Comparison of ENCODE assay signal across 1 cellular context in the genomic region with DNA sequence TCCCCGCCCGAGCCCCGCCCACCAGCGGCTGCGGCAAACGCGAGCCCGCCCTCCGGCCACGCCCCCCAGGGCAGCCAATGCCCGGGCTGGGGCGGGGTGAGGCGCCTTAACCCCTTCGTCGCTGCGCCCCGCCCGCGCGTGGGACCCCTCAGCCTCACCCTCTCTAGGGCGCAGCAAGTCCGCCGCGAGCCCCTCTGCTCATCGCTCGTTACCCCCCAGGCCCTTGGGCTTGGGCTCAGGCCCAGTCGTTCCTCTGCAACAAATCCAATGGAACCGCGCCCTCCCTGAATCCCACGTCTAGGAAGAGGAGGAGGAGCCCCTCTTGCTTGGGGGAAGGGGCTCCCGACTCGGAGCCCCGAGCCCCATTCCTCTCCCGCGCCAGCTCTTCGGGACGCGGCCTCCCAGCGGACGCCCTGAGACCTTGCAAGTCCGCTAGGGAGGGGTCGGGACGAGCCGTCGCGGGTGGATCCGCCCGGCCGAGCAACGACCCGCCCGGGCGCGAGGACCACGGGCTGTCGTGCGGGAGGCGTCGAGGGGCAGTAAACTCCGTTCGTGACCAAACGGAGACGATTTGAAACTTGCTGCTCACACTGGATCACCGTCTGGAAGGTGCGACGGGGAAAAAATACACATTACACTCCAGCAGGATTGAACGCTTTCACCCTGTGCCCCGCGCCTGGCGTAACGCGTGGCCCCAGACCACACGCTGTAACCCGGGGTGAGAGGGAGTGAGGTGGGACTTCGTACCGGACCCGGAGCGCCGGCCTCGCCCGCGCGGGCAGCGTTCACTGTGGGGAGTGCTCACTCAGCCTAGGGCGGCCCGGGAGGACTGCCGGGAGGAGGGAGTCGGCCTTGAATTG.
TF ChIP-seq lines count a peak whose summit lies in the region.

No MANE protein-coding gene starts in this region.

TF ChIP-seq in HepG2, 621 proteins besides CTCF, POLR2A, EP300 and RAD21 (continued from another document and continues in another):
- TF ChIP-seq MAZ (IDR thresholded peaks at IDR 0.05; ENCODE audit: borderline replicate concordance, low read depth, low read length) (peak; percentile 88), MAZ (CRISPR knock-in tag; IDR thresholded peaks at IDR 0.05; ENCODE audit: low read depth) (peak; percentile 93), SRSF4 (IDR thresholded peaks at IDR 0.05; ENCODE audit: low read depth, low read length, poor library complexity, severe bottlenecking) (no peak), MBNL3 (CRISPR knock-in tag; conservative IDR thresholded peaks at IDR 0.05) (no peak), ONECUT2 (CRISPR knock-in tag; IDR thresholded peaks at IDR 0.05) (peak; percentile 7; the same call in 1 of the 2 replicates), TGIF2 (CRISPR knock-in tag; IDR thresholded peaks at IDR 0.05) (peak; percentile 83; the same call in 1 of the 2 replicates), ZBTB7B (CRISPR knock-in tag; IDR thresholded peaks at IDR 0.05) (peak; percentile 99), ZNF460 (CRISPR knock-in tag; IDR thresholded peaks at IDR 0.05; ENCODE audit: borderline replicate concordance) (no peak; the same call in 1 of the 2 replicates), ZFP36L2 (CRISPR knock-in tag; IDR thresholded peaks at IDR 0.05) (peak; percentile 85; the same call in 1 of the 2 replicates), SMAD1 (CRISPR knock-in tag; IDR thresholded peaks at IDR 0.05; ENCODE audit: borderline replicate concordance, low read depth) (peak; percentile 99; the same call in 1 of the 2 replicates), PRMT3 (CRISPR knock-in tag; IDR thresholded peaks at IDR 0.05; ENCODE audit: borderline replicate concordance, low read depth) (peak; percentile 89; the same call in 1 of the 2 replicates), XBP1 (CRISPR knock-in tag; IDR thresholded peaks at IDR 0.05) (peak; percentile 54; the same call in 1 of the 2 replicates), KAT2B (IDR thresholded peaks at IDR 0.05; ENCODE audit: borderline replicate concordance, low read depth, low read length) (no peak), CBFB (CRISPR knock-in tag; IDR thresholded peaks at IDR 0.05) (peak; percentile 77), ZFP62 (CRISPR knock-in tag; IDR thresholded peaks at IDR 0.05) (0 out of 2 replicates have a peak, but pooled peaks have one; percentile 13), ZNF589 (CRISPR knock-in tag; conservative IDR thresholded peaks at IDR 0.05) (peak; percentile 96), ZNF432 (CRISPR knock-in tag; IDR thresholded peaks at IDR 0.05; ENCODE audit: borderline replicate concordance) (no peak; the same call in 1 of the 2 replicates), FLYWCH1 (CRISPR knock-in tag; IDR thresholded peaks at IDR 0.05) (0 out of 2 replicates have a peak, but pooled peaks have one; percentile 26), ETV5 (CRISPR knock-in tag; IDR thresholded peaks at IDR 0.05; ENCODE audit: borderline replicate concordance) (peak; percentile 54; the same call in 1 of the 2 replicates), PHB2 (IDR thresholded peaks at IDR 0.05; ENCODE audit: partially characterized antibody) (no peak), ZNF335 (CRISPR knock-in tag; IDR thresholded peaks at IDR 0.05) (peak; percentile 74; the same call in 1 of the 2 replicates), ASH2L (IDR thresholded peaks at IDR 0.05; ENCODE audit: insufficient read length, low read depth, low read length) (peak; percentile 97), ZFY (CRISPR knock-in tag; IDR thresholded peaks at IDR 0.05) (peak; percentile 84), MTF2 (CRISPR knock-in tag; IDR thresholded peaks at IDR 0.05; ENCODE audit: borderline replicate concordance) (no peak), BHLHE40 (IDR thresholded peaks at IDR 0.05; ENCODE audit: low read length) (no peak), ZNF24 (IDR thresholded peaks at IDR 0.05) (no peak; the same call in 1 of the 2 replicates), TCF7L2 (IDR thresholded peaks at IDR 0.05; ENCODE audit: low read depth, low read length) (no peak)
- TF ChIP-seq, protein P1, sequence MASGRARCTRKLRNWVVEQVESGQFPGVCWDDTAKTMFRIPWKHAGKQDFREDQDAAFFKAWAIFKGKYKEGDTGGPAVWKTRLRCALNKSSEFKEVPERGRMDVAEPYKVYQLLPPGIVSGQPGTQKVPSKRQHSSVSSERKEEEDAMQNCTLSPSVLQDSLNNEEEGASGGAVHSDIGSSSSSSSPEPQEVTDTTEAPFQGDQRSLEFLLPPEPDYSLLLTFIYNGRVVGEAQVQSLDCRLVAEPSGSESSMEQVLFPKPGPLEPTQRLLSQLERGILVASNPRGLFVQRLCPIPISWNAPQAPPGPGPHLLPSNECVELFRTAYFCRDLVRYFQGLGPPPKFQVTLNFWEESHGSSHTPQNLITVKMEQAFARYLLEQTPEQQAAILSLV (CRISPR knock-in tag; IDR thresholded peaks at IDR 0.05; ENCODE audit: borderline replicate concordance) = peak; percentile 96
- TF ChIP-seq, protein P2, sequence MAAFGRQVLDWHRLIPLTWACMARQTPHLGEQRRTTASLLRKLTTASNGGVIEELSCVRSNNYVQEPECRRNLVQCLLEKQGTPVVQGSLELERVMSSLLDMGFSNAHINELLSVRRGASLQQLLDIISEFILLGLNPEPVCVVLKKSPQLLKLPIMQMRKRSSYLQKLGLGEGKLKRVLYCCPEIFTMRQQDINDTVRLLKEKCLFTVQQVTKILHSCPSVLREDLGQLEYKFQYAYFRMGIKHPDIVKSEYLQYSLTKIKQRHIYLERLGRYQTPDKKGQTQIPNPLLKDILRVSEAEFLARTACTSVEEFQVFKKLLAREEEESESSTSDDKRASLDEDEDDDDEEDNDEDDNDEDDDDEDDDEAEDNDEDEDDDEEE (CRISPR knock-in tag; IDR thresholded peaks at IDR 0.05) = peak; percentile 98
- TF ChIP-seq, protein P3, sequence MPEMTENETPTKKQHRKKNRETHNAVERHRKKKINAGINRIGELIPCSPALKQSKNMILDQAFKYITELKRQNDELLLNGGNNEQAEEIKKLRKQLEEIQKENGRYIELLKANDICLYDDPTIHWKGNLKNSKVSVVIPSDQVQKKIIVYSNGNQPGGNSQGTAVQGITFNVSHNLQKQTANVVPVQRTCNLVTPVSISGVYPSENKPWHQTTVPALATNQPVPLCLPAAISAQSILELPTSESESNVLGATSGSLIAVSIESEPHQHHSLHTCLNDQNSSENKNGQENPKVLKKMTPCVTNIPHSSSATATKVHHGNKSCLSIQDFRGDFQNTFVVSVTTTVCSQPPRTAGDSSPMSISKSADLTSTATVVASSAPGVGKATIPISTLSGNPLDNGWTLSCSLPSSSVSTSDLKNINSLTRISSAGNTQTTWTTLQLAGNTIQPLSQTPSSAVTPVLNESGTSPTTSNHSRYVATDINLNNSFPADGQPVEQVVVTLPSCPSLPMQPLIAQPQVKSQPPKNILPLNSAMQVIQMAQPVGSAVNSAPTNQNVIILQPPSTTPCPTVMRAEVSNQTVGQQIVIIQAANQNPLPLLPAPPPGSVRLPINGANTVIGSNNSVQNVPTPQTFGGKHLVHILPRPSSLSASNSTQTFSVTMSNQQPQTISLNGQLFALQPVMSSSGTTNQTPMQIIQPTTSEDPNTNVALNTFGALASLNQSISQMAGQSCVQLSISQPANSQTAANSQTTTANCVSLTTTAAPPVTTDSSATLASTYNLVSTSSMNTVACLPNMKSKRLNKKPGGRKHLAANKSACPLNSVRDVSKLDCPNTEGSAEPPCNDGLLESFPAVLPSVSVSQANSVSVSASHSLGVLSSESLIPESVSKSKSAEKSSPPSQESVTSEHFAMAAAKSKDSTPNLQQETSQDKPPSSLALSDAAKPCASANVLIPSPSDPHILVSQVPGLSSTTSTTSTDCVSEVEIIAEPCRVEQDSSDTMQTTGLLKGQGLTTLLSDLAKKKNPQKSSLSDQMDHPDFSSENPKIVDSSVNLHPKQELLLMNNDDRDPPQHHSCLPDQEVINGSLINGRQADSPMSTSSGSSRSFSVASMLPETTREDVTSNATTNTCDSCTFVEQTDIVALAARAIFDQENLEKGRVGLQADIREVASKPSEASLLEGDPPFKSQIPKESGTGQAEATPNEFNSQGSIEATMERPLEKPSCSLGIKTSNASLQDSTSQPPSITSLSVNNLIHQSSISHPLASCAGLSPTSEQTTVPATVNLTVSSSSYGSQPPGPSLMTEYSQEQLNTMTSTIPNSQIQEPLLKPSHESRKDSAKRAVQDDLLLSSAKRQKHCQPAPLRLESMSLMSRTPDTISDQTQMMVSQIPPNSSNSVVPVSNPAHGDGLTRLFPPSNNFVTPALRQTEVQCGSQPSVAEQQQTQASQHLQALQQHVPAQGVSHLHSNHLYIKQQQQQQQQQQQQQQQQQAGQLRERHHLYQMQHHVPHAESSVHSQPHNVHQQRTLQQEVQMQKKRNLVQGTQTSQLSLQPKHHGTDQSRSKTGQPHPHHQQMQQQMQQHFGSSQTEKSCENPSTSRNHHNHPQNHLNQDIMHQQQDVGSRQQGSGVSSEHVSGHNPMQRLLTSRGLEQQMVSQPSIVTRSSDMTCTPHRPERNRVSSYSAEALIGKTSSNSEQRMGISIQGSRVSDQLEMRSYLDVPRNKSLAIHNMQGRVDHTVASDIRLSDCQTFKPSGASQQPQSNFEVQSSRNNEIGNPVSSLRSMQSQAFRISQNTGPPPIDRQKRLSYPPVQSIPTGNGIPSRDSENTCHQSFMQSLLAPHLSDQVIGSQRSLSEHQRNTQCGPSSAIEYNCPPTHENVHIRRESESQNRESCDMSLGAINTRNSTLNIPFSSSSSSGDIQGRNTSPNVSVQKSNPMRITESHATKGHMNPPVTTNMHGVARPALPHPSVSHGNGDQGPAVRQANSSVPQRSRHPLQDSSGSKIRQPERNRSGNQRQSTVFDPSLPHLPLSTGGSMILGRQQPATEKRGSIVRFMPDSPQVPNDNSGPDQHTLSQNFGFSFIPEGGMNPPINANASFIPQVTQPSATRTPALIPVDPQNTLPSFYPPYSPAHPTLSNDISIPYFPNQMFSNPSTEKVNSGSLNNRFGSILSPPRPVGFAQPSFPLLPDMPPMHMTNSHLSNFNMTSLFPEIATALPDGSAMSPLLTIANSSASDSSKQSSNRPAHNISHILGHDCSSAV (CRISPR knock-in tag; IDR thresholded peaks at IDR 0.05; ENCODE audit: borderline replicate concordance) = peak; percentile 96; the same call in 1 of the 2 replicates
- TF ChIP-seq, protein P4, sequence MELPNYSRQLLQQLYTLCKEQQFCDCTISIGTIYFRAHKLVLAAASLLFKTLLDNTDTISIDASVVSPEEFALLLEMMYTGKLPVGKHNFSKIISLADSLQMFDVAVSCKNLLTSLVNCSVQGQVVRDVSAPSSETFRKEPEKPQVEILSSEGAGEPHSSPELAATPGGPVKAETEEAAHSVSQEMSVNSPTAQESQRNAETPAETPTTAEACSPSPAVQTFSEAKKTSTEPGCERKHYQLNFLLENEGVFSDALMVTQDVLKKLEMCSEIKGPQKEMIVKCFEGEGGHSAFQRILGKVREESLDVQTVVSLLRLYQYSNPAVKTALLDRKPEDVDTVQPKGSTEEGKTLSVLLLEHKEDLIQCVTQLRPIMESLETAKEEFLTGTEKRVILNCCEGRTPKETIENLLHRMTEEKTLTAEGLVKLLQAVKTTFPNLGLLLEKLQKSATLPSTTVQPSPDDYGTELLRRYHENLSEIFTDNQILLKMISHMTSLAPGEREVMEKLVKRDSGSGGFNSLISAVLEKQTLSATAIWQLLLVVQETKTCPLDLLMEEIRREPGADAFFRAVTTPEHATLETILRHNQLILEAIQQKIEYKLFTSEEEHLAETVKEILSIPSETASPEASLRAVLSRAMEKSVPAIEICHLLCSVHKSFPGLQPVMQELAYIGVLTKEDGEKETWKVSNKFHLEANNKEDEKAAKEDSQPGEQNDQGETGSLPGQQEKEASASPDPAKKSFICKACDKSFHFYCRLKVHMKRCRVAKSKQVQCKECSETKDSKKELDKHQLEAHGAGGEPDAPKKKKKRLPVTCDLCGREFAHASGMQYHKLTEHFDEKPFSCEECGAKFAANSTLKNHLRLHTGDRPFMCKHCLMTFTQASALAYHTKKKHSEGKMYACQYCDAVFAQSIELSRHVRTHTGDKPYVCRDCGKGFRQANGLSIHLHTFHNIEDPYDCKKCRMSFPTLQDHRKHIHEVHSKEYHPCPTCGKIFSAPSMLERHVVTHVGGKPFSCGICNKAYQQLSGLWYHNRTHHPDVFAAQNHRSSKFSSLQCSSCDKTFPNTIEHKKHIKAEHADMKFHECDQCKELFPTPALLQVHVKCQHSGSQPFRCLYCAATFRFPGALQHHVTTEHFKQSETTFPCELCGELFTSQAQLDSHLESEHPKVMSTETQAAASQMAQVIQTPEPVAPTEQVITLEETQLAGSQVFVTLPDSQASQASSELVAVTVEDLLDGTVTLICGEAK (IDR thresholded peaks at IDR 0.05) = no peak
- TF ChIP-seq, protein P4 (CRISPR knock-in tag; IDR thresholded peaks at IDR 0.05) = peak; percentile 88
- TF ChIP-seq, protein P5, sequence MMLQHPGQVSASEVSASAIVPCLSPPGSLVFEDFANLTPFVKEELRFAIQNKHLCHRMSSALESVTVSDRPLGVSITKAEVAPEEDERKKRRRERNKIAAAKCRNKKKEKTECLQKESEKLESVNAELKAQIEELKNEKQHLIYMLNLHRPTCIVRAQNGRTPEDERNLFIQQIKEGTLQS (CRISPR knock-in tag; IDR thresholded peaks at IDR 0.05) = no peak
- TF ChIP-seq, protein P6, sequence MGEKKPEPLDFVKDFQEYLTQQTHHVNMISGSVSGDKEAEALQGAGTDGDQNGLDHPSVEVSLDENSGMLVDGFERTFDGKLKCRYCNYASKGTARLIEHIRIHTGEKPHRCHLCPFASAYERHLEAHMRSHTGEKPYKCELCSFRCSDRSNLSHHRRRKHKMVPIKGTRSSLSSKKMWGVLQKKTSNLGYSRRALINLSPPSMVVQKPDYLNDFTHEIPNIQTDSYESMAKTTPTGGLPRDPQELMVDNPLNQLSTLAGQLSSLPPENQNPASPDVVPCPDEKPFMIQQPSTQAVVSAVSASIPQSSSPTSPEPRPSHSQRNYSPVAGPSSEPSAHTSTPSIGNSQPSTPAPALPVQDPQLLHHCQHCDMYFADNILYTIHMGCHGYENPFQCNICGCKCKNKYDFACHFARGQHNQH (CRISPR knock-in tag; IDR thresholded peaks at IDR 0.05) = peak; percentile 84
